In the genomic region with DNA sequence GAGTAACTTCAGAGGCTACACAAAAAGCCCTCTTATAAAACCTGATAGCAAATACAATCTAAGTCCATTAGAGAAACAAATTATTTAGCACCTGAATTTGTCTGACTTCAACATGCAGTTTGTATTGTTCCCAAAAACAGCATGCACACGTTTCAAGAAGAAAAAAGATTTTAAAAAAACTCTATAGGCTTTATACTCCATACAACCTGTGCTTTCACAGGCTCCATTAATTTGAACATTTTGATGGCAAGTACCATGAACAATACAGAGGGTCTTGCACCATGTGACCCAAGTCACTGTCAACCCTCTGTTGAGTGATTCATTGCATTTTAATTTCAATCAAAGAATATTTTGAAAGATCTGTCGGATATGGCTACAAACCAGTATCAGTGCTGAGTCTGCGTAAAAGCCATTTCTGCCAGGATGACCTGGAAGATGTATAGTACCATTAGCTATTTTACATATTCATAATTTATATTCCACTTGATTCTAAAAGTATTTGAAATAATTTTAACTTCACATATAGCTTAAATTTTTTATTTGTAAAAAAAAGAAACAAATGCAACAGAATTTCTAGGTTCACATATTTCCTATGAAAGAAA, we compare ENCODE assay signal across 1 cellular context.
TF ChIP-seq lines count a peak whose summit lies in the region.

No MANE protein-coding gene starts in this region.

TF ChIP-seq in K562, 482 proteins besides CTCF, POLR2A, EP300 and RAD21 (continued from another document):
- TF ChIP-seq HDGF (IDR thresholded peaks at IDR 0.05) = no peak
- no peak for TF ChIP-seq STAG1 (CRISPR knock-in tag; IDR thresholded peaks at IDR 0.05; ENCODE audit: borderline replicate concordance)
- TF ChIP-seq, protein P1, sequence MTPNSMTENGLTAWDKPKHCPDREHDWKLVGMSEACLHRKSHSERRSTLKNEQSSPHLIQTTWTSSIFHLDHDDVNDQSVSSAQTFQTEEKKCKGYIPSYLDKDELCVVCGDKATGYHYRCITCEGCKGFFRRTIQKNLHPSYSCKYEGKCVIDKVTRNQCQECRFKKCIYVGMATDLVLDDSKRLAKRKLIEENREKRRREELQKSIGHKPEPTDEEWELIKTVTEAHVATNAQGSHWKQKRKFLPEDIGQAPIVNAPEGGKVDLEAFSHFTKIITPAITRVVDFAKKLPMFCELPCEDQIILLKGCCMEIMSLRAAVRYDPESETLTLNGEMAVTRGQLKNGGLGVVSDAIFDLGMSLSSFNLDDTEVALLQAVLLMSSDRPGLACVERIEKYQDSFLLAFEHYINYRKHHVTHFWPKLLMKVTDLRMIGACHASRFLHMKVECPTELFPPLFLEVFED (CRISPR knock-in tag; conservative IDR thresholded peaks at IDR 0.05) = no peak
- TF ChIP-seq ESRRA (IDR thresholded peaks at IDR 0.05; ENCODE audit: borderline replicate concordance, low read depth) = no peak
- TF ChIP-seq PURB (CRISPR knock-in tag; IDR thresholded peaks at IDR 0.05; ENCODE audit: low read depth) = no peak
- TF ChIP-seq MCM2 (IDR thresholded peaks at IDR 0.05; ENCODE audit: low read depth) = no peak
- TF ChIP-seq ZNF316 (IDR thresholded peaks at IDR 0.05) = peak; percentile 56
